ENCODE assay signal across 19 cellular contexts in the genomic region with DNA sequence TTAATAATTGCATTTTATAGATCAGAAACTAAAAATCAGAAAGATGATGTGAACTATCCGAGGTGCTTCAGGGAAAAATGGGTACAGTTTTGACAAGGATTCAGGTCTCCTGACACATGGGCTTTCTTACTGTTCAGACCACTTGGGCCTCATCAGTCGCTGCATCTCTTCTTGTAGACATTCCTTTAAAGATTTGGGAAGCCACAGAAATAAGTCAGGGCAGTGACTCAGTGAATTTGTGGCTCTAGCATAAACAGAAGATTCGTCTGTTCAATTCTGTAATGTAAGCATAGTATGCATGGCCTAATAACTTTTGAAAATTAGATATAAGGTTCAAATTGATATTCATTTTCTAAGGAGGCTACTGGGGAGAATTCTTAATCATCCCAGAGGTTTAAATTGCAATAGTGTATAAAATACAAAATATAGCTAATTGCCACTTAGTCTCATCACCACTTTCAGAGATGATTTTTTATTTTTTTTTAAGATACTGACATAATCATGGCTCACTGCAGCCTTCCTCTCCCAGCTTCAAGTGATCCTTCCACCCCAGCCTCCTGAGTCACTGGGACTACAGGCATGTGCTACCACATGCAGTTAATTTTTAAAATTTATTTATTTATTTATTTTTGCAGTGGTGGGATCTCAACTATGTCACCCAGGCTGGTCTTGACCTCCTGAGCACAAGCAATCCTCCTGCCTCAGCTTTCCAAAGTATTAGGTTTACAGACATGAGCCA. TPM values are rescaled to one million over a fixed set of nuclear protein-coding genes. Genes with fewer than 3 reads are reported as not detected.
DNase-seq lines count a peak whose midpoint lies in the region; ATAC-seq, FAIRE-seq and TF ChIP-seq lines count a peak whose summit lies in the region.
"Had no signal": no experiment of that assay in that cellular context is flagged by ENCODE, and none has a peak within 500 bp of the region (broad histone marks: within the 10 kb centered on the region; RNA-seq: fewer than 3 reads in every experiment).

No MANE protein-coding gene starts in this region.

- peak; percentile 84 for FAIRE-seq in astrocyte (lab: Jason Lieb, UNC)
- FAIRE-seq: GM19239, kidney had no signal

- H4K20me1 ChIP-seq in astrocyte (ENCODE audit: insufficient read depth, low read length): no peaks in the 10 kb centered on the region

- no peak overlapping the region for H3K4me3 ChIP-seq in astrocyte (ENCODE audit: insufficient read depth, low read depth, low read length)
- H3K4me3 ChIP-seq: stomach had no signal

- H3K4me1 Mint-ChIP-seq in astrocyte (ENCODE audit: low read depth, unreplicated experiment) (peaks cover 18% of the 10 kb centered on the region), mesothelial cell of epicardium (peaks cover 8% of the 10 kb centered on the region)

- no peak overlapping the region for H2AFZ ChIP-seq in astrocyte (ENCODE audit: low read depth, low read length)

- peaks cover 37% of the 10 kb centered on the region for H3K4me1 ChIP-seq in astrocyte (ENCODE audit: insufficient read depth, low read length)

- peak overlapping the region; percentile 70 for H3K9ac ChIP-seq in astrocyte (ENCODE audit: low read length)

- peak overlapping the region; percentile 66 for H3K4me2 ChIP-seq in astrocyte (ENCODE audit: low read length)

- H3K27ac Mint-ChIP-seq in astrocyte (ENCODE audit: unreplicated experiment) (peak overlapping the region; percentile 88), mesothelial cell of epicardium (no peak overlapping the region)
- H3K27ac Mint-ChIP-seq: activated CD4-positive, alpha-beta memory T cell treated with anti-CD3 and anti-CD28 coated beads, Interleukin-2, amount 10 ng/mL, durations not matched to agents 7 days and 5 days; activated naive CD8-positive, alpha-beta T cell treated with anti-CD3 and anti-CD28 coated beads, Interleukin-2, amount 10 ng/mL, durations not matched to agents 7 days and 5 days; activated T-cell treated with anti-CD3 and anti-CD28 coated beads, Interleukin-2, amount 50 U/mL, for 72 hours had no signal

- H3K27me3 Mint-ChIP-seq in astrocyte (ENCODE audit: low read depth, unreplicated experiment) (no peaks in the 10 kb centered on the region), mesothelial cell of epicardium (ENCODE audit: low read depth) (no peaks in the 10 kb centered on the region)
- H3K27me3 Mint-ChIP-seq: activated CD4-positive, alpha-beta memory T cell treated with anti-CD3 and anti-CD28 coated beads, Interleukin-2, amount 10 ng/mL, durations not matched to agents 7 days and 5 days had no signal

- no peak for ATAC-seq in HG03135 (IDR thresholded peaks at IDR 0.05; ENCODE audit: unreplicated experiment)
- ATAC-seq: activated T-cell treated with anti-CD3 and anti-CD28 coated beads, Interleukin-2, amount 50 U/mL, for 72 hours; Panc1 had no signal

- H3K27me3 ChIP-seq in astrocyte (ENCODE audit: insufficient read depth, low read length): no peaks in the 10 kb centered on the region
- H3K27me3 ChIP-seq: stomach had no signal

- H3K4me3 Mint-ChIP-seq in astrocyte (ENCODE audit: unreplicated experiment) (no peak overlapping the region), mesothelial cell of epicardium (no peak overlapping the region)
- H3K4me3 Mint-ChIP-seq: activated CD4-positive, alpha-beta memory T cell treated with anti-CD3 and anti-CD28 coated beads, Interleukin-2, amount 10 ng/mL, durations not matched to agents 7 days and 5 days; activated naive CD8-positive, alpha-beta T cell treated with anti-CD3 and anti-CD28 coated beads, Interleukin-2, amount 10 ng/mL, durations not matched to agents 7 days and 5 days; activated T-cell treated with anti-CD3 and anti-CD28 coated beads, Interleukin-2, amount 50 U/mL, for 72 hours had no signal

- peak; percentile 66 for DNase-seq in AG08395 (ENCODE audit: low spot score)
- DNase-seq in HCEC 1CT: peak; percentile 86
- DNase-seq in astrocyte (ENCODE audit: low read depth): peak; percentile 95
- peak; percentile 47 for DNase-seq in hepatic stellate cell (ENCODE audit: low spot score)
- no peak for DNase-seq in mesothelial cell of epicardium (ENCODE audit: low spot score in 2 of 2, unreplicated experiment in 2 of 2)
- no peak for DNase-seq in GM13977 (ENCODE audit: low spot score)
- no peak for DNase-seq in SW480 (ENCODE audit: low spot score)
- DNase-seq: activated CD4-positive, alpha-beta memory T cell treated with anti-CD3 and anti-CD28 coated beads, Interleukin-2, amount 10 ng/mL, durations not matched to agents 7 days and 5 days; activated naive CD8-positive, alpha-beta T cell treated with anti-CD3 and anti-CD28 coated beads, Interleukin-2, amount 10 ng/mL, durations not matched to agents 7 days and 5 days; activated T-cell treated with anti-CD3 and anti-CD28 coated beads, Interleukin-2, amount 50 U/mL, for 72 hours; AML-193; head of caudate nucleus; KBM-7; kidney; NCI-H1417 treated with DMSO at 0.1 percent for 48 hours; stomach had no signal

- TF ChIP-seq CTCF in astrocyte (IDR thresholded peaks at IDR 0.05; ENCODE audit: insufficient read depth, low read depth, low read length) (no peak), mesothelial cell of epicardium (IDR thresholded peaks at IDR 0.05; ENCODE audit: unreplicated experiment) (no peak), GM13977 (IDR thresholded peaks at IDR 0.05; ENCODE audit: extremely low read depth, insufficient read depth, missing control alignments) (no peak)

- H3K9me3 Mint-ChIP-seq in astrocyte (ENCODE audit: unreplicated experiment) (no peaks in the 10 kb centered on the region), mesothelial cell of epicardium (peaks cover 12% of the 10 kb centered on the region)

- no peaks in the 10 kb centered on the region for H3K79me2 ChIP-seq in astrocyte (ENCODE audit: insufficient read depth, low read length)

- H3K9me3 ChIP-seq in astrocyte (ENCODE audit: insufficient read depth, low read depth, low read length): no peaks in the 10 kb centered on the region
- H3K9me3 ChIP-seq: stomach had no signal

- H3K36me3 ChIP-seq in astrocyte (ENCODE audit: insufficient read depth, low read length): no peaks in the 10 kb centered on the region

- H3K36me3 Mint-ChIP-seq in astrocyte (ENCODE audit: low read depth, unreplicated experiment): peaks cover 2% of the 10 kb centered on the region
- peaks cover 9% of the 10 kb centered on the region for H3K36me3 Mint-ChIP-seq in mesothelial cell of epicardium

- in situ Hi-C loops in GM13977 (cut with MboI; ENCODE audit: low pct_unique_long_range_greater_than_20kb, low sequenced_read_pairs, unreplicated experiment): no loop called here

- H3K27ac ChIP-seq in astrocyte (ENCODE audit: low read depth, low read length): peak overlapping the region; percentile 88

RNA-seq across cellular contexts. Expression of a gene that starts 48.9 kb away (rescaled TPM):
- total RNA-seq in astrocyte (0.72 and 0.91 TPM in 2 replicates), mesothelial cell of epicardium (3.7 to 4.1 TPM (median 4.0 TPM) in 3 replicates)
- total RNA-seq: activated CD4-positive, alpha-beta memory T cell treated with anti-CD3 and anti-CD28 coated beads, Interleukin-2, amount 10 ng/mL, durations not matched to agents 7 days and 5 days; activated naive CD8-positive, alpha-beta T cell treated with anti-CD3 and anti-CD28 coated beads, Interleukin-2, amount 10 ng/mL, durations not matched to agents 7 days and 5 days; activated T-cell treated with anti-CD3 and anti-CD28 coated beads, Interleukin-2, amount 50 U/mL, for 72 hours had no signal

Comparison
In these comparisons a context has a peak if more than half of its experiments do, and no peak if none do; other contexts are left out.
1. DNase-seq: peak in AG08395 (single experiment), HCEC 1CT (single experiment), astrocyte (single experiment) and hepatic stellate cell (single experiment); none in mesothelial cell of epicardium (0 of 2), GM13977 (single experiment) and SW480 (single experiment).